ENCODE assay signal across 8 cellular contexts in genomic region chr1:201982082-201982922, GRCh38. TPM values are rescaled to one million over a fixed set of nuclear protein-coding genes. Genes with fewer than 3 reads are reported as not detected.
DNase-seq lines count a peak whose midpoint lies in the region; ATAC-seq, FAIRE-seq and TF ChIP-seq lines count a peak whose summit lies in the region.

Gene RNPEP (plus strand): TSS chr1:201982648. CDS start chr1:201982667, 19 bp downstream.

- TF ChIP-seq CTCF in KMS-11 (conservative IDR thresholded peaks at IDR 0.05; ENCODE audit: low read depth, low read length): no peak
- no peak for TF ChIP-seq CTCF in astrocyte (IDR thresholded peaks at IDR 0.05; ENCODE audit: insufficient read depth, low read depth, low read length)
- no peak for TF ChIP-seq CTCF in hepatocyte (IDR thresholded peaks at IDR 0.05; ENCODE audit: poor library complexity)
- TF ChIP-seq CTCF in retinal pigment epithelial cell (conservative IDR thresholded peaks at IDR 0.05; ENCODE audit: low read depth, low read length): no peak

- H3K4me3 ChIP-seq in KMS-11 (IDR thresholded peaks at IDR 0.05; ENCODE audit: insufficient read depth, low read depth, low read length) (peak within 1 kb of the TSS; percentile 76), astrocyte (ENCODE audit: insufficient read depth, low read depth, low read length) (peak within 1 kb of the TSS; percentile 89), hepatocyte (peak within 1 kb of the TSS; percentile 99), retinal pigment epithelial cell (ENCODE audit: low read length) (peak within 1 kb of the TSS; percentile 67)

- peak within 1 kb of the TSS; percentile 84 for H3K27ac Mint-ChIP-seq in astrocyte (ENCODE audit: unreplicated experiment)

- H3K36me3 Mint-ChIP-seq in astrocyte (ENCODE audit: low read depth, unreplicated experiment): peaks cover 3% of the 10 kb centered on the region

- intact Hi-C loops in T-helper 2 cell treated with Interferon-gamma antibody and Interleukin-4, amounts not matched to agents 100 ng/mL and 5 ng/mL, for 36 hours (cut with micrococcal nuclease): loop anchor here (5.0 kb wide), 1 partner anchor 155 kb away; the partner anchor contains the start of gene IPO9

- H3K9ac ChIP-seq in KMS-11: peak within 1 kb of the TSS; percentile 70
- peak within 1 kb of the TSS; percentile 87 for H3K9ac ChIP-seq in astrocyte (ENCODE audit: low read length)

- peak within 1 kb of the TSS; percentile 57 for H3K27ac ChIP-seq in KMS-11
- peak within 1 kb of the TSS; percentile 57 for H3K27ac ChIP-seq in astrocyte (ENCODE audit: low read depth, low read length)
- H3K27ac ChIP-seq in hepatocyte: peak within 1 kb of the TSS; percentile 91

- H3K79me2 ChIP-seq in KMS-11 (ENCODE audit: insufficient read depth, low read depth) (peaks cover 17% of the 10 kb centered on the region; the same call in 1 of the 2 replicates), astrocyte (ENCODE audit: insufficient read depth, low read length) (peaks cover 42% of the 10 kb centered on the region), hepatocyte (peaks cover 37% of the 10 kb centered on the region)

- H3K9me3 ChIP-seq in astrocyte (ENCODE audit: insufficient read depth, low read depth, low read length) (no peaks in the 10 kb centered on the region), hepatocyte (ENCODE audit: low read depth) (no peaks in the 10 kb centered on the region)

- peak within 1 kb of the TSS; percentile 97 for H3K4me3 Mint-ChIP-seq in astrocyte (ENCODE audit: unreplicated experiment)

- H3K4me1 ChIP-seq in KMS-11 (ENCODE audit: low read depth, poor library complexity, severe bottlenecking) (peaks cover 20% of the 10 kb centered on the region), astrocyte (ENCODE audit: insufficient read depth, low read length) (no peaks in the 10 kb centered on the region), hepatocyte (ENCODE audit: insufficient read depth) (peaks cover 9% of the 10 kb centered on the region)

- H3K27me3 Mint-ChIP-seq in astrocyte (ENCODE audit: low read depth, unreplicated experiment): peaks cover 2% of the 10 kb centered on the region

- no peaks in the 10 kb centered on the region for H3K9me3 Mint-ChIP-seq in astrocyte (ENCODE audit: unreplicated experiment)

- H3K4me2 ChIP-seq in KMS-11 (peak within 1 kb of the TSS; percentile 93), astrocyte (ENCODE audit: low read length) (peak within 1 kb of the TSS; percentile 93), hepatocyte (peak within 1 kb of the TSS; percentile 84)

- WGBS in hepatocyte (ENCODE audit: low lambda C conversion rate, missing lambda C conversion rate): 8% methylated on average over 42 of the region's 69 CpGs

- no peak for FAIRE-seq in astrocyte (lab: Jason Lieb, UNC)

- no peaks in the 10 kb centered on the region for H3K27me3 ChIP-seq in KMS-11 (ENCODE audit: insufficient read depth, low read depth)
- no peaks in the 10 kb centered on the region for H3K27me3 ChIP-seq in astrocyte (ENCODE audit: insufficient read depth, low read length)
- H3K27me3 ChIP-seq in hepatocyte: no peaks in the 10 kb centered on the region

- H3K4me1 Mint-ChIP-seq in astrocyte (ENCODE audit: low read depth, unreplicated experiment): peaks cover 14% of the 10 kb centered on the region

- peak; percentile 51 for DNase-seq in GDM1 (lab: John Stamatoyannopoulos, UW)
- DNase-seq in astrocyte (ENCODE audit: low read depth): peak; percentile 45
- peak; percentile 85 for DNase-seq in hepatocyte (ENCODE audit: low spot score)
- DNase-seq in retinal pigment epithelial cell (ENCODE audit: low read depth): no peak
- no peak for DNase-seq in GF-D8 (lab: John Stamatoyannopoulos, UW)

- H3K36me3 ChIP-seq in KMS-11 (ENCODE audit: insufficient read depth) (no peaks in the 10 kb centered on the region), astrocyte (ENCODE audit: insufficient read depth, low read length) (no peaks in the 10 kb centered on the region), hepatocyte (replicated peaks; ENCODE audit: insufficient read depth, low read depth) (no peaks in the 10 kb centered on the region)

- H4K20me1 ChIP-seq in KMS-11 (ENCODE audit: insufficient read depth) (no peaks in the 10 kb centered on the region), astrocyte (ENCODE audit: insufficient read depth, low read length) (peaks cover 17% of the 10 kb centered on the region), hepatocyte (ENCODE audit: insufficient read depth, poor library complexity, severe bottlenecking) (peaks cover 13% of the 10 kb centered on the region)

- peak; percentile 93 for ATAC-seq in GM21737 (IDR thresholded peaks at IDR 0.05; ENCODE audit: unreplicated experiment)

- H2AFZ ChIP-seq in KMS-11 (ENCODE audit: low read depth) (peak within 1 kb of the TSS; percentile 92), astrocyte (ENCODE audit: low read depth, low read length) (peak within 1 kb of the TSS; percentile 91), hepatocyte (peak within 1 kb of the TSS; percentile 66)

- H3K9me2 ChIP-seq in hepatocyte (replicated peaks; ENCODE audit: insufficient read depth): no peaks in the 10 kb centered on the region

RNA-seq across cellular contexts. Expression of gene RNPEP, which starts in this region (rescaled TPM):
- total RNA-seq in T-helper 2 cell treated with Interferon-gamma antibody and Interleukin-4, amounts not matched to agents 100 ng/mL and 5 ng/mL, for 36 hours: 32.5 and 33.2 TPM in 2 replicates
- total RNA-seq in astrocyte (65.8 and 68.9 TPM in 2 replicates), hepatocyte (57.6 and 57.9 TPM in 2 replicates)
- 74.2 and 81.5 TPM in 2 replicates for polyA plus RNA-seq in hepatocyte

Comparison
In these comparisons a context has a peak if more than half of its experiments do, and no peak if none do; other contexts are left out.
1. DNase-seq: peak in GDM1 (single experiment), astrocyte (single experiment) and hepatocyte (single experiment); none in retinal pigment epithelial cell (single experiment) and GF-D8 (single experiment).
2. Peak in every context shown above with its lines, with median percentiles within 50 percentile points of each other: H2AFZ ChIP-seq, H3K27ac ChIP-seq, H3K4me2 ChIP-seq and H3K4me3 ChIP-seq.